ENCODE assay signal across 8 cellular contexts in the genomic region with DNA sequence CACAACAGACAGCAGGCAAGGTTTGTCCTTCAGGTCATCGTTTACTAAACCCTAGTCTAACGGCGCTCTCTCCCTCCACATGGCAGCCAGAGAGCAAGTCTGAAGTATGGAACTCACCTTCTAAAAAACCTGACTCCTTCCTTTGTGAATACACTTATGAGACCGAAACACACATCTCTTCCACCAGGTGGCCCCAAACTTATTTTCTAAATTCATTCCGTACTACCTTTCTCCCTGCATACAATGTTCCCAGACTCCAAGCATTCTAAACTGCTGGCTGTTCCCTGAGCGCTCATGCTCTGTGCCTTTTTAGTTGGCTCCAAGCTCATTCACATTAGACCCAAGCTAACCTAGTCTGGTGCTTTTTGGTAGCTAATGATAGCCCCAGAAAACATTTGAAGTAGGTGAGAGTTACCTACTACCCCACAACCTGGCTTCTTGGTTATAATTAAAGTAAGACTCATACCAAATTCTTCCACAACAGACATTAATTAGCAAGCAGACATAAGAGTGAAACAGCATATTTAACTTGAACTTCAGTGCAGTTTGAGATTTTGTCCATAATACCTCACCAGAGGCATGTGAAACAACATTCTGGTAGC.
DNase-seq lines count a peak whose midpoint lies in the region; ATAC-seq and TF ChIP-seq lines count a peak whose summit lies in the region.

No MANE protein-coding gene starts in this region.

- H3K4me1 ChIP-seq in lung (ENCODE audit: control insufficient read depth in 2 of 2, insufficient read depth in 2 of 2, low read length in 2 of 2) (peaks cover 0 to 4% of the 10 kb centered on the region in 2 donors), vagina (peaks cover 6% of the 10 kb centered on the region)

- no peak overlapping the region for H3K4me3 ChIP-seq in choroid plexus epithelial cell (ENCODE audit: low read depth, low read length)
- H3K4me3 ChIP-seq in lung = no peak overlapping the region
- no peak overlapping the region for H3K4me3 ChIP-seq in lower leg skin (ENCODE audit: low read depth, poor library complexity, severe bottlenecking)
- no peak overlapping the region for H3K4me3 ChIP-seq in vagina

- TF ChIP-seq POLR2A in lower leg skin (IDR thresholded peaks at IDR 0.05) (no peak), vagina (IDR thresholded peaks at IDR 0.05) (no peak)

- no peaks in the 10 kb centered on the region for H3K36me3 ChIP-seq in lung (ENCODE audit: control insufficient read depth in 2 of 2, insufficient read depth in 2 of 2, low read length in 2 of 2)
- H3K36me3 ChIP-seq in vagina = no peaks in the 10 kb centered on the region

- DNase-seq in A172 (ENCODE audit: low spot score) (peak; percentile 77), NCI-H526 (lab: John Stamatoyannopoulos, UW) (peak; percentile 76 to 89), choroid plexus epithelial cell (ENCODE audit: low read depth) (peak; percentile 82), lung (ENCODE audit: low spot score) (no peak), lower leg skin (ENCODE audit: low spot score in 2 of 2) (no peak), vagina (ENCODE audit: extremely low spot score in 2 of 2) (no peak)

- no peak overlapping the region for H3K27ac ChIP-seq in lung (ENCODE audit: low read depth in 1 of 2, low read length in 1 of 2)
- no peak overlapping the region for H3K27ac ChIP-seq in vagina

- 34 to 52% methylated on average over 6 of the region's 6 CpGs for WGBS in lung, 2 donors
- 31 to 32% methylated on average over 6 of the region's 6 CpGs for WGBS in lower leg skin, 2 donors

- H3K9me3 ChIP-seq in lung (ENCODE audit: control insufficient read depth in 2 of 2, insufficient read depth in 1 of 2, low read length in 1 of 2) = no peaks in the 10 kb centered on the region
- H3K9me3 ChIP-seq in vagina = no peaks in the 10 kb centered on the region

- ATAC-seq in HG03442 (IDR thresholded peaks at IDR 0.05; ENCODE audit: unreplicated experiment) (peak; percentile 54), lung (ENCODE audit: insufficient read depth, low FRiP score) (no peak)

- intact Hi-C loops in lower leg skin (cut with DNase I; ENCODE audit: low total_unique reads) (no loop called here), vagina (cut with DNase I) (no loop called here)

- no peaks in the 10 kb centered on the region for H3K27me3 ChIP-seq in lung (ENCODE audit: control insufficient read depth, insufficient read depth)
- no peaks in the 10 kb centered on the region for H3K27me3 ChIP-seq in vagina

- TF ChIP-seq CTCF in GM12874 (IDR thresholded peaks at IDR 0.05; ENCODE audit: insufficient read depth, low read depth, low read length) (0 out of 2 replicates have a peak, but pooled peaks have one; percentile 26), choroid plexus epithelial cell (conservative IDR thresholded peaks at IDR 0.05; ENCODE audit: low read depth, low read length) (peak; percentile 68), lung (IDR thresholded peaks at IDR 0.05; ENCODE audit: control extremely low read depth, extremely low read depth) (peak; percentile 7), lower leg skin (IDR thresholded peaks at IDR 0.05) (no peak), vagina (IDR thresholded peaks at IDR 0.05) (peak in 1 of 3 experiments; percentile 48)

Comparison
In these comparisons a context has a peak if more than half of its experiments do, and no peak if none do; other contexts are left out.
1. DNase-seq: peak in A172 (single experiment), NCI-H526 (2 of 2) and choroid plexus epithelial cell (single experiment); none in lung (single experiment), lower leg skin (0 of 2) and vagina (0 of 2).
2. CTCF ChIP-seq: peak in GM12874 (single experiment), choroid plexus epithelial cell (single experiment) and lung (single experiment); none in lower leg skin (0 of 3).